Comparison of ENCODE assay signal across 18 cellular contexts in the genomic region with DNA sequence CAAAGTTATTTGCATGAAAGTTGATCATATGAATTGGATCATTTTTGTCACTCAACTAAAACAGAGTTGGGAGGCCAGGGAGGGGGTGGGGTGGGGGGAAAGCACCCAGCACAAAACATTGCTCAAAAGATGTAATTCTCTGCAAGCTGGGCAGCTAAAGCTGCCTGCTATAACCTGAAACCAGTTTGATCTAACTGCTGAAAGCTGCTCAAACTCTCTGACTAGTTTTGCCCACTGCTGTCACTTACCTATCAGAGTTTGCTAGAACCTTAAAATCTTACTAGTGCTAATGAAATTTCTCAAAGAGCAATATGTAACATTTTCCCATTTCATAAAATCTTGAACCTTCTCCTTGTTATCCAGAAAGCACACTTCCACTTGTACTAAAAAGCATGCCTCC. TPM values are rescaled to one million over a fixed set of nuclear protein-coding genes. Genes with fewer than 3 reads are reported as not detected.
"Had no signal": no experiment of that assay in that cellular context is flagged by ENCODE, and none has a peak within 500 bp of the region (broad histone marks: within the 10 kb centered on the region; RNA-seq: fewer than 3 reads in every experiment).

No MANE protein-coding gene starts in this region.

- DNase-seq: activated CD4-positive, alpha-beta T cell treated with anti-CD3 and anti-CD28 coated beads, Interleukin-2, amount 50 U/mL, for 4 hours; activated naive CD4-positive, alpha-beta T cell treated with Interleukin-2 at 50 U/mL for 16 hours; activated T-cell treated with anti-CD3 and anti-CD28 coated beads for 4 hours; aorta; cortex of kidney; effector CD4-positive, alpha-beta T cell; esophagus squamous epithelium; hypothalamus; left ventricle myocardium inferior; mucosa of descending colon; naive thymus-derived CD4-positive, alpha-beta T cell; pancreas; sigmoid colon; stimulated activated CD4-positive, alpha-beta T cell treated with anti-CD3 and anti-CD28 coated beads, Interleukin-2, amount 100 ng/mL, for 24 hours; stomach; testis; upper lobe of right lung had no signal

- H3K4me3 ChIP-seq: esophagus squamous epithelium, left ventricle myocardium inferior, mucosa of descending colon, pancreas, sigmoid colon, stomach, testis, upper lobe of right lung had no signal

- H3K27me3 ChIP-seq: esophagus squamous epithelium, pancreas, sigmoid colon, stomach, testis, upper lobe of right lung had no signal

- H3K27ac ChIP-seq: esophagus squamous epithelium, left ventricle myocardium inferior, pancreas, sigmoid colon, stomach, testis, upper lobe of right lung had no signal

- H3K36me3 ChIP-seq: esophagus squamous epithelium, left ventricle myocardium inferior, pancreas, sigmoid colon, stomach, upper lobe of right lung had no signal

- H3K36me3 Mint-ChIP-seq: naive thymus-derived CD4-positive, alpha-beta T cell had no signal

- H3K4me1 ChIP-seq: esophagus squamous epithelium, left ventricle myocardium inferior, pancreas, sigmoid colon, stomach, testis, upper lobe of right lung had no signal

- H3K27ac Mint-ChIP-seq: naive thymus-derived CD4-positive, alpha-beta T cell had no signal

- ATAC-seq: activated CD4-positive, CD25-positive, alpha-beta regulatory T cell treated with anti-CD3 and anti-CD28 coated beads, Interleukin-2, amount 50 U/mL, for 24 hours; mucosa of descending colon; naive thymus-derived CD4-positive, alpha-beta T cell; pancreas; upper lobe of right lung had no signal

- H3K9me3 ChIP-seq: esophagus squamous epithelium, mucosa of descending colon, pancreas, sigmoid colon, stomach, testis, upper lobe of right lung had no signal

- H3K4me1 Mint-ChIP-seq: naive thymus-derived CD4-positive, alpha-beta T cell had no signal

- H3K4me3 Mint-ChIP-seq: naive thymus-derived CD4-positive, alpha-beta T cell had no signal

RNA-seq across cellular contexts. Expression of a gene that starts 10.4 kb away (rescaled TPM):
- total RNA-seq: testis had no signal
